ENCODE assay signal across 1 cellular context in the genomic region with DNA sequence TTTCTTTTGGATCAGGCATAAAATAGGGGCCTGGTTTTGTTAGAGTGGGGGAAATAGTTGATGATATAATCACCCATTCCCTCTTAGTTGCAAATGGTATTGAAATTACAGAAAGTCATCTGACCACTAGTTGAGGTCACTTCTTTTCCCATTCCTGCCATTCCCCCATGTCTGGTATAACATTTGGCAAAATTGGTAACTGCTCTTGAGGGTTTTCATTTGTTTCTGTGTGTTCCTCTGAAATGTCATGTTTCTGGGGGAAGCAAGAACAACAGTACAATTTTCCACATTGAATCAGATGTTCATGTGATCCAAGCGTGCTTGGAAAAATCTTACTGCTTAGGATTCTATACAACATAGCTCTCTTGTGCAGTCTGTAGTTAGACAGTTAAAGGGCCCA.
TF ChIP-seq lines count a peak whose summit lies in the region.

No MANE protein-coding gene starts in this region.

TF ChIP-seq in K562, 482 proteins besides CTCF, POLR2A, EP300 and RAD21:
- no peak for TF ChIP-seq RBM15 (IDR thresholded peaks at IDR 0.05; ENCODE audit: insufficient read depth, low read length)
- no peak for TF ChIP-seq GABPB2 (CRISPR knock-in tag; conservative IDR thresholded peaks at IDR 0.05)
- TF ChIP-seq ZNF146 (CRISPR knock-in tag; IDR thresholded peaks at IDR 0.05; ENCODE audit: unreplicated experiment), result no peak
- TF ChIP-seq, protein P1, sequence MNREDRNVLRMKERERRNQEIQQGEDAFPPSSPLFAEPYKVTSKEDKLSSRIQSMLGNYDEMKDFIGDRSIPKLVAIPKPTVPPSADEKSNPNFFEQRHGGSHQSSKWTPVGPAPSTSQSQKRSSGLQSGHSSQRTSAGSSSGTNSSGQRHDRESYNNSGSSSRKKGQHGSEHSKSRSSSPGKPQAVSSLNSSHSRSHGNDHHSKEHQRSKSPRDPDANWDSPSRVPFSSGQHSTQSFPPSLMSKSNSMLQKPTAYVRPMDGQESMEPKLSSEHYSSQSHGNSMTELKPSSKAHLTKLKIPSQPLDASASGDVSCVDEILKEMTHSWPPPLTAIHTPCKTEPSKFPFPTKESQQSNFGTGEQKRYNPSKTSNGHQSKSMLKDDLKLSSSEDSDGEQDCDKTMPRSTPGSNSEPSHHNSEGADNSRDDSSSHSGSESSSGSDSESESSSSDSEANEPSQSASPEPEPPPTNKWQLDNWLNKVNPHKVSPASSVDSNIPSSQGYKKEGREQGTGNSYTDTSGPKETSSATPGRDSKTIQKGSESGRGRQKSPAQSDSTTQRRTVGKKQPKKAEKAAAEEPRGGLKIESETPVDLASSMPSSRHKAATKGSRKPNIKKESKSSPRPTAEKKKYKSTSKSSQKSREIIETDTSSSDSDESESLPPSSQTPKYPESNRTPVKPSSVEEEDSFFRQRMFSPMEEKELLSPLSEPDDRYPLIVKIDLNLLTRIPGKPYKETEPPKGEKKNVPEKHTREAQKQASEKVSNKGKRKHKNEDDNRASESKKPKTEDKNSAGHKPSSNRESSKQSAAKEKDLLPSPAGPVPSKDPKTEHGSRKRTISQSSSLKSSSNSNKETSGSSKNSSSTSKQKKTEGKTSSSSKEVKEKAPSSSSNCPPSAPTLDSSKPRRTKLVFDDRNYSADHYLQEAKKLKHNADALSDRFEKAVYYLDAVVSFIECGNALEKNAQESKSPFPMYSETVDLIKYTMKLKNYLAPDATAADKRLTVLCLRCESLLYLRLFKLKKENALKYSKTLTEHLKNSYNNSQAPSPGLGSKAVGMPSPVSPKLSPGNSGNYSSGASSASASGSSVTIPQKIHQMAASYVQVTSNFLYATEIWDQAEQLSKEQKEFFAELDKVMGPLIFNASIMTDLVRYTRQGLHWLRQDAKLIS (CRISPR knock-in tag; IDR thresholded peaks at IDR 0.05), result no peak
- no peak for TF ChIP-seq TSC22D4 (tag; IDR thresholded peaks at IDR 0.05)
- TF ChIP-seq ZNF224 (CRISPR knock-in tag; IDR thresholded peaks at IDR 0.05), result no peak
- no peak for TF ChIP-seq ZZZ3 (IDR thresholded peaks at IDR 0.05)
- no peak for TF ChIP-seq ZNF717 (CRISPR knock-in tag; IDR thresholded peaks at IDR 0.05)
- TF ChIP-seq MTF1 (CRISPR knock-in tag; IDR thresholded peaks at IDR 0.05; ENCODE audit: borderline replicate concordance), result no peak
- TF ChIP-seq, protein P2, sequence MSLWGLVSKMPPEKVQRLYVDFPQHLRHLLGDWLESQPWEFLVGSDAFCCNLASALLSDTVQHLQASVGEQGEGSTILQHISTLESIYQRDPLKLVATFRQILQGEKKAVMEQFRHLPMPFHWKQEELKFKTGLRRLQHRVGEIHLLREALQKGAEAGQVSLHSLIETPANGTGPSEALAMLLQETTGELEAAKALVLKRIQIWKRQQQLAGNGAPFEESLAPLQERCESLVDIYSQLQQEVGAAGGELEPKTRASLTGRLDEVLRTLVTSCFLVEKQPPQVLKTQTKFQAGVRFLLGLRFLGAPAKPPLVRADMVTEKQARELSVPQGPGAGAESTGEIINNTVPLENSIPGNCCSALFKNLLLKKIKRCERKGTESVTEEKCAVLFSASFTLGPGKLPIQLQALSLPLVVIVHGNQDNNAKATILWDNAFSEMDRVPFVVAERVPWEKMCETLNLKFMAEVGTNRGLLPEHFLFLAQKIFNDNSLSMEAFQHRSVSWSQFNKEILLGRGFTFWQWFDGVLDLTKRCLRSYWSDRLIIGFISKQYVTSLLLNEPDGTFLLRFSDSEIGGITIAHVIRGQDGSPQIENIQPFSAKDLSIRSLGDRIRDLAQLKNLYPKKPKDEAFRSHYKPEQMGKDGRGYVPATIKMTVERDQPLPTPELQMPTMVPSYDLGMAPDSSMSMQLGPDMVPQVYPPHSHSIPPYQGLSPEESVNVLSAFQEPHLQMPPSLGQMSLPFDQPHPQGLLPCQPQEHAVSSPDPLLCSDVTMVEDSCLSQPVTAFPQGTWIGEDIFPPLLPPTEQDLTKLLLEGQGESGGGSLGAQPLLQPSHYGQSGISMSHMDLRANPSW (CRISPR knock-in tag; IDR thresholded peaks at IDR 0.05), result no peak
- no peak for TF ChIP-seq ZNF24 (IDR thresholded peaks at IDR 0.05)
- TF ChIP-seq, protein P3, sequence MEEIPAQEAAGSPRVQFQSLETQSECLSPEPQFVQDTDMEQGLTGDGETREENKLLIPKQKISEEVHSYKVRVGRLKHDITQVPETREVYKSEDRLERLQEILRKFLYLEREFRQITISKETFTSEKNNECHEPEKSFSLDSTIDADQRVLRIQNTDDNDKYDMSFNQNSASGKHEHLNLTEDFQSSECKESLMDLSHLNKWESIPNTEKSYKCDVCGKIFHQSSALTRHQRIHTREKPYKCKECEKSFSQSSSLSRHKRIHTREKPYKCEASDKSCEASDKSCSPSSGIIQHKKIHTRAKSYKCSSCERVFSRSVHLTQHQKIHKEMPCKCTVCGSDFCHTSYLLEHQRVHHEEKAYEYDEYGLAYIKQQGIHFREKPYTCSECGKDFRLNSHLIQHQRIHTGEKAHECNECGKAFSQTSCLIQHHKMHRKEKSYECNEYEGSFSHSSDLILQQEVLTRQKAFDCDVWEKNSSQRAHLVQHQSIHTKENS (CRISPR knock-in tag; IDR thresholded peaks at IDR 0.05), result no peak
- no peak for TF ChIP-seq ZNF143 (CRISPR knock-in tag; IDR thresholded peaks at IDR 0.05)
- no peak for TF ChIP-seq ERF (CRISPR knock-in tag; IDR thresholded peaks at IDR 0.05)
- no peak for TF ChIP-seq POLR2G (IDR thresholded peaks at IDR 0.05; ENCODE audit: low read depth, low read length)
- TF ChIP-seq, protein P4, sequence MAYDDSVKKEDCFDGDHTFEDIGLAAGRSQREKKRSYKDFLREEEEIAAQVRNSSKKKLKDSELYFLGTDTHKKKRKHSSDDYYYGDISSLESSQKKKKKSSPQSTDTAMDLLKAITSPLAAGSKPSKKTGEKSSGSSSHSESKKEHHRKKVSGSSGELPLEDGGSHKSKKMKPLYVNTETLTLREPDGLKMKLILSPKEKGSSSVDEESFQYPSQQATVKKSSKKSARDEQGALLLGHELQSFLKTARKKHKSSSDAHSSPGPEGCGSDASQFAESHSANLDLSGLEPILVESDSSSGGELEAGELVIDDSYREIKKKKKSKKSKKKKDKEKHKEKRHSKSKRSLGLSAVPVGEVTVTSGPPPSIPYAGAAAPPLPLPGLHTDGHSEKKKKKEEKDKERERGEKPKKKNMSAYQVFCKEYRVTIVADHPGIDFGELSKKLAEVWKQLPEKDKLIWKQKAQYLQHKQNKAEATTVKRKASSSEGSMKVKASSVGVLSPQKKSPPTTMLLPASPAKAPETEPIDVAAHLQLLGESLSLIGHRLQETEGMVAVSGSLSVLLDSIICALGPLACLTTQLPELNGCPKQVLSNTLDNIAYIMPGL (CRISPR knock-in tag; IDR thresholded peaks at IDR 0.05), result no peak
- no peak for TF ChIP-seq SIN3A (IDR thresholded peaks at IDR 0.05; ENCODE audit: borderline replicate concordance in 2 of 2, control insufficient read depth in 1 of 2, low read depth in 2 of 2, low read length in 2 of 2)
- TF ChIP-seq KDM4B (IDR thresholded peaks at IDR 0.05; ENCODE audit: borderline replicate concordance in 2 of 2, low read depth in 1 of 2), result no peak
- TF ChIP-seq, protein P5, sequence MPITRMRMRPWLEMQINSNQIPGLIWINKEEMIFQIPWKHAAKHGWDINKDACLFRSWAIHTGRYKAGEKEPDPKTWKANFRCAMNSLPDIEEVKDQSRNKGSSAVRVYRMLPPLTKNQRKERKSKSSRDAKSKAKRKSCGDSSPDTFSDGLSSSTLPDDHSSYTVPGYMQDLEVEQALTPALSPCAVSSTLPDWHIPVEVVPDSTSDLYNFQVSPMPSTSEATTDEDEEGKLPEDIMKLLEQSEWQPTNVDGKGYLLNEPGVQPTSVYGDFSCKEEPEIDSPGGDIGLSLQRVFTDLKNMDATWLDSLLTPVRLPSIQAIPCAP (CRISPR knock-in tag; IDR thresholded peaks at IDR 0.05; ENCODE audit: borderline replicate concordance), result no peak
- TF ChIP-seq MIER1 (IDR thresholded peaks at IDR 0.05; ENCODE audit: low read depth), result no peak
